ENCODE assay signal across 13 cellular contexts in genomic region chr15:98154863-98155262, GRCh38.
A peak's percentile ranks its signal among the peaks of the same experiment; 100 is the strongest.
DNase-seq lines count a peak whose midpoint lies in the region; ATAC-seq, FAIRE-seq and TF ChIP-seq lines count a peak whose summit lies in the region.
"Had no signal": no experiment of that assay in that cellular context is flagged by ENCODE, and none has a peak within 500 bp of the region (broad histone marks: within the 10 kb centered on the region; RNA-seq: fewer than 3 reads in every experiment).

No MANE protein-coding gene starts in this region.

- DNase-seq in AG08395 (ENCODE audit: low spot score) (peak; percentile 87), HFFc6 (peak; percentile 97), amniotic epithelial cell (ENCODE audit: low read depth) (peak; percentile 45), foreskin keratinocyte (peak; percentile 97 to 99), iPS-NIHi7 (ENCODE audit: extremely low spot score) (no peak), GM12892 (ENCODE audit: insufficient read length) (no peak), anterior cingulate cortex (lab: John Stamatoyannopoulos, UW) (no peak)
- DNase-seq: activated effector memory CD4-positive, alpha-beta T cell treated with anti-CD3 and anti-CD28 coated beads, Interleukin-2, amount 50 U/mL, for 16 hours; NCI-H2029; T-cell; upper lobe of left lung had no signal

- peak overlapping the region; percentile 79 for H3K4me3 Mint-ChIP-seq in HFFc6
- H3K4me3 Mint-ChIP-seq: T-cell had no signal

- H3K27ac ChIP-seq in foreskin keratinocyte = peak overlapping the region; percentile 77
- H3K27ac ChIP-seq: skin epidermis, upper lobe of left lung had no signal

- peaks cover 41% of the 10 kb centered on the region for H3K4me1 Mint-ChIP-seq in HFFc6 (ENCODE audit: low read depth)

- peaks cover 19% of the 10 kb centered on the region for H3K36me3 Mint-ChIP-seq in HFFc6 (ENCODE audit: low read depth)
- H3K36me3 Mint-ChIP-seq: T-cell had no signal

- FAIRE-seq in GM12892 (lab: Jason Lieb, UNC) = no peak

- H3K9me3 Mint-ChIP-seq in HFFc6 = peaks cover 4% of the 10 kb centered on the region

- peaks cover 27% of the 10 kb centered on the region for H3K4me1 ChIP-seq in foreskin keratinocyte
- H3K4me1 ChIP-seq: upper lobe of left lung had no signal

- TF ChIP-seq POLR2A in GM12892 (IDR thresholded peaks at IDR 0.05; ENCODE audit: low read depth, low read length) = no peak

- no peaks in the 10 kb centered on the region for H3K27me3 Mint-ChIP-seq in HFFc6 (ENCODE audit: insufficient read depth)
- H3K27me3 Mint-ChIP-seq: T-cell had no signal

- ATAC-seq in foreskin keratinocyte (peak; percentile 98), GM19455 (IDR thresholded peaks at IDR 0.05; ENCODE audit: unreplicated experiment) (no peak)
- ATAC-seq: T-cell had no signal

- no peaks in the 10 kb centered on the region for H3K27me3 ChIP-seq in foreskin keratinocyte
- H3K27me3 ChIP-seq: upper lobe of left lung had no signal

- TF ChIP-seq CTCF in HFFc6 (IDR thresholded peaks at IDR 0.05) = no peak
- no peak for TF ChIP-seq CTCF in foreskin keratinocyte (conservative IDR thresholded peaks at IDR 0.05)

- H3K27ac Mint-ChIP-seq in HFFc6 = peak overlapping the region; percentile 92
- H3K27ac Mint-ChIP-seq: T-cell had no signal

Comparison
In these comparisons a context has a peak if more than half of its experiments do, and no peak if none do; other contexts are left out.
1. DNase-seq: peak in AG08395 (single experiment), HFFc6 (single experiment), amniotic epithelial cell (single experiment) and foreskin keratinocyte (2 of 2); none in iPS-NIHi7 (single experiment), GM12892 (single experiment) and anterior cingulate cortex (0 of 58).